21 cellular contexts compared by ENCODE assay signal in the genomic region with DNA sequence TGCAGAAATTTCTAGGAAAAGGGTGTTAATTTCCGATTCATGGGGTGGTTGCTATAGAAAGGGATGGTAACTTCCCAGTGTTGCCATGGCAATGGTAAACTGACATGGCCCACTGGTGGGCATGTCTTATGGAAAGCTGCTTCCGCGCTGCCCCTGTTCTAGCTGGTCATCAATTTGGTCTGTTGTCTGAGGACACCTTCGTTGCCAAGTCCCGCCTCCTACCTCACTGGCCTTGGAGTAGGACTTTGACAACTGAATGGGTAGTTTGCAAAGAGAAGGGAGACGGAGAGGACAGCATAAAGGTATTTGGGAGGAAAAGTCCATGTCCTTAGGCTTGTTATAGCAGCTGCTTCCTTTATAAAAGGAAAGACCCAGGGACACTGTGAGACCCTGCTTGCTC.
"Had no signal": no experiment of that assay in that cellular context is flagged by ENCODE, and none has a peak within 500 bp of the region (broad histone marks: within the 10 kb centered on the region; RNA-seq: fewer than 3 reads in every experiment).

No MANE protein-coding gene starts in this region.

- H3K4me3 ChIP-seq: MG63 had no signal

- H3K9me3 ChIP-seq: MG63, SK-N-SH had no signal

- FAIRE-seq: RCC 7860 had no signal

- H3K36me3 ChIP-seq: MG63 had no signal

- DNase-seq: Karpas-422, KG1, MG63, NCI-H1092, NCI-H1105 treated with DMSO at 0.1 percent for 48 hours, NCI-H1417 treated with DMSO at 0.1 percent for 48 hours, NCI-H146, NCI-H1694 treated with DMSO at 0.1 percent for 48 hours, NCI-H1930, NCI-H2081, NCI-H2107, NCI-H2227 treated with DMSO at 0.1 percent for 48 hours, NCI-H446, NCI-H510A, NCI-H524 treated with DMSO at 0.1 percent for 48 hours, NCI-H69, NCI-H774, Right ventricle myocardium superior, RPMI8226, SK-N-SH had no signal

- H3K27me3 ChIP-seq: MG63 had no signal
